ENCODE assay signal across 8 cellular contexts in genomic region chr16:85554114-85554790, GRCh38. TPM values are rescaled to one million over a fixed set of nuclear protein-coding genes. Genes with fewer than 3 reads are reported as not detected.
DNase-seq lines count a peak whose midpoint lies in the region; ATAC-seq and TF ChIP-seq lines count a peak whose summit lies in the region.

No MANE protein-coding gene starts in this region.

- in situ Hi-C loops in KBM-7 (cut with MboI; ENCODE audit: low pct_unique_long_range_greater_than_20kb, low sequenced_read_pairs) = no loop called here

- DNase-seq in EH (ENCODE audit: low read depth) = peak; percentile 90
- DNase-seq in KBM-7 = peak; percentile 98
- DNase-seq in SW 1271 (lab: John Stamatoyannopoulos, UW) = peak; percentile 55 to 80
- DNase-seq in amniotic stem cell (lab: John Stamatoyannopoulos, UW) = peak; percentile 55
- DNase-seq in right atrium auricular region (ENCODE audit: low spot score) = peak; percentile 87
- peak; percentile 69 for DNase-seq in renal cortical epithelial cell (ENCODE audit: low read depth)

- peak overlapping the region; percentile 88 to 92 for H3K27ac ChIP-seq in right atrium auricular region

- no peak for TF ChIP-seq CTCF in right atrium auricular region (IDR thresholded peaks at IDR 0.05)

- no peaks in the 10 kb centered on the region for H3K36me3 ChIP-seq in right atrium auricular region

- H3K4me3 ChIP-seq in right atrium auricular region = peak overlapping the region; percentile 56 to 91

- no peaks in the 10 kb centered on the region for H3K27me3 ChIP-seq in right atrium auricular region

- ATAC-seq in GM21619 (IDR thresholded peaks at IDR 0.05; ENCODE audit: unreplicated experiment) = peak; percentile 41
- no peak for ATAC-seq in GM19328 (IDR thresholded peaks at IDR 0.05; ENCODE audit: unreplicated experiment)

- peaks cover 0 to 62% of the 10 kb centered on the region in 2 donors for H3K4me1 ChIP-seq in right atrium auricular region

- H3K9me3 ChIP-seq in right atrium auricular region = no peaks in the 10 kb centered on the region

RNA-seq across cellular contexts. Expression of gene GSE1, which starts 58.9 kb away (rescaled TPM):
- total RNA-seq in right atrium auricular region (10 to 100 TPM; 37.1 to 55.7 TPM), renal cortical epithelial cell (9.6 and 44.6 TPM in 2 replicates)
